In genomic region chr12:100827901-100828520, GRCh38 we compare ENCODE assay signal across 8 cellular contexts. TPM values are rescaled to one million over a fixed set of nuclear protein-coding genes. Genes with fewer than 3 reads are reported as not detected.
DNase-seq lines count a peak whose midpoint lies in the region; ATAC-seq, FAIRE-seq and TF ChIP-seq lines count a peak whose summit lies in the region.

No MANE protein-coding gene starts in this region.

- H3K27me3 ChIP-seq in adipocyte (replicated peaks; ENCODE audit: control insufficient read depth, insufficient read depth, low read length) (no peaks in the 10 kb centered on the region), HepG2 (ENCODE audit: control insufficient read depth in 1 of 2, insufficient read depth in 2 of 2, low read length in 2 of 2) (no peaks in the 10 kb centered on the region), gastrocnemius medialis (no peaks in the 10 kb centered on the region)

- H3K9ac ChIP-seq in adipocyte (ENCODE audit: low read length) (no peak overlapping the region), HepG2 (ENCODE audit: insufficient read depth, low read depth, low read length) (no peak overlapping the region)

- H3K9me3 ChIP-seq in adipocyte (ENCODE audit: control insufficient read depth, low read length) (no peaks in the 10 kb centered on the region), HepG2 (ENCODE audit: low read length) (no peaks in the 10 kb centered on the region), gastrocnemius medialis (no peaks in the 10 kb centered on the region)

- H3K4me2 ChIP-seq in HepG2 (ENCODE audit: low read depth, low read length), result no peak overlapping the region

- H3K4me1 ChIP-seq in adipocyte (ENCODE audit: control insufficient read depth, insufficient read depth, low read length) (peaks cover 7% of the 10 kb centered on the region), HepG2 (ENCODE audit: insufficient read depth, low read length) (no peaks in the 10 kb centered on the region), gastrocnemius medialis (no peaks in the 10 kb centered on the region)

- no peaks in the 10 kb centered on the region for H4K20me1 ChIP-seq in HepG2 (ENCODE audit: insufficient read depth, low read length)

- CTCF ChIA-PET in HepG2 (lab: Yijun Ruan, JAX; ENCODE audit: low intra/inter-chr PET ratio, low total read pairs), result interaction anchor here (1.4 kb wide), 1 partner anchor 496 kb away, joined by 13 read pairs; no protein-coding TSS in a partner anchor

- TF ChIP-seq CTCF in HepG2 (CRISPR knock-in tag; IDR thresholded peaks at IDR 0.05) (peak; percentile 64), gastrocnemius medialis (IDR thresholded peaks at IDR 0.05 in 4 of 5, conservative IDR thresholded peaks at IDR 0.05 in 1 of 5) (no peak)

- no peak for TF ChIP-seq EP300 in HepG2 (IDR thresholded peaks at IDR 0.05; ENCODE audit: low read depth in 2 of 2, low read length in 2 of 2)
- TF ChIP-seq EP300 in HepG2 (CRISPR knock-in tag; IDR thresholded peaks at IDR 0.05; ENCODE audit: borderline replicate concordance), result no peak

- ATAC-seq in GM18520 (IDR thresholded peaks at IDR 0.05; ENCODE audit: unreplicated experiment) (peak; percentile 37), HepG2 (peak; percentile 76), gastrocnemius medialis (no peak), GM19035 (IDR thresholded peaks at IDR 0.05; ENCODE audit: unreplicated experiment) (no peak)

- no peak overlapping the region for H2AFZ ChIP-seq in HepG2 (ENCODE audit: low read length)

- TF ChIP-seq POLR2A in HepG2 (IDR thresholded peaks at IDR 0.05; ENCODE audit: insufficient read depth in 1 of 2, low read depth in 2 of 2, low read length in 2 of 2), result no peak
- TF ChIP-seq POLR2A in gastrocnemius medialis (IDR thresholded peaks at IDR 0.05), result no peak
- TF ChIP-seq POLR2A in GM12891 (IDR thresholded peaks at IDR 0.05; ENCODE audit: low read depth, low read length), result no peak

- H3K36me3 ChIP-seq in adipocyte (ENCODE audit: control insufficient read depth, insufficient read depth, low read length, severe bottlenecking) (no peaks in the 10 kb centered on the region), HepG2 (replicated peaks in 1 of 2; ENCODE audit: control insufficient read depth in 1 of 2, insufficient read depth in 2 of 2, low read length in 2 of 2) (no peaks in the 10 kb centered on the region), gastrocnemius medialis (no peaks in the 10 kb centered on the region)

- in situ Hi-C loops in HepG2 (cut with HindIII; ENCODE audit: extremely low pct_ligation_motif_present, low pct_unique_long_range_greater_than_20kb), result loop anchor here (10.0 kb wide), 1 partner anchor 497 kb away; no protein-coding TSS in a partner anchor
- in situ Hi-C loops in gastrocnemius medialis (cut with MboI; ENCODE audit: low sequenced_read_pairs in 4 of 4), result no loop called here

- H3K4me3 ChIP-seq in adipocyte (ENCODE audit: low read length) (no peak overlapping the region), HepG2 (replicated peaks in 1 of 3; ENCODE audit: insufficient read depth in 1 of 3, low read depth in 2 of 3, low read length in 3 of 3) (no peak overlapping the region), gastrocnemius medialis (no peak overlapping the region)

- intact Hi-C loops in HepG2 (cut with micrococcal nuclease; ENCODE audit: unreplicated experiment) (loop anchor here (10.0 kb wide), 1 partner anchor 167 kb away; no protein-coding TSS in a partner anchor), gastrocnemius medialis (cut with DNase I; ENCODE audit: low total_unique reads) (no loop called here)

- POLR2A ChIA-PET in HepG2 (lab: Yijun Ruan, JAX), result no interaction called here

- no peak for TF ChIP-seq RAD21 in HepG2 (CRISPR knock-in tag; IDR thresholded peaks at IDR 0.05)

- no TSS peak for BruUV-seq in HepG2 (replicated peaks; lab: Mats Ljungman, UMichigan)

- H3K79me2 ChIP-seq in HepG2 (ENCODE audit: insufficient read depth, low read length), result no peaks in the 10 kb centered on the region

- H3K27ac ChIP-seq in HepG2 (ENCODE audit: extremely low read length, insufficient read depth, low read length), result no peak overlapping the region
- H3K27ac ChIP-seq in gastrocnemius medialis, result no peak overlapping the region

- DNase-seq in AG08396 (ENCODE audit: low spot score) (peak; percentile 26), NCI-H1417 (lab: John Stamatoyannopoulos, UW) (peak; percentile 47 to 80 (median 75)), adipocyte (ENCODE audit: low read depth) (peak; percentile 74), HepG2 (ENCODE audit: low spot score) (peak; percentile 13), gastrocnemius medialis (no peak), GM12891 (ENCODE audit: insufficient read length, low spot score) (no peak)

- FAIRE-seq in HepG2 (lab: Jason Lieb, UNC) (no peak), GM12891 (lab: Jason Lieb, UNC) (no peak)

- WGBS in HepG2 (ENCODE audit: low lambda C conversion rate), result 26% methylated on average over 4 of the region's 4 CpGs

TF ChIP-seq in HepG2, 621 proteins besides CTCF, POLR2A, EP300 and RAD21 (continues in another document):
- no peak for TF ChIP-seq ZNF776 (CRISPR knock-in tag; IDR thresholded peaks at IDR 0.05)
- no peak for TF ChIP-seq ZBTB33 (CRISPR knock-in tag; IDR thresholded peaks at IDR 0.05)
- TF ChIP-seq NR1H2 (CRISPR knock-in tag; IDR thresholded peaks at IDR 0.05; ENCODE audit: borderline replicate concordance, low read depth), result no peak
- no peak for TF ChIP-seq IKZF1 (IDR thresholded peaks at IDR 0.05)

TF ChIP-seq in GM12891, 5 proteins besides CTCF, POLR2A, EP300 and RAD21:
- TF ChIP-seq PAX5 (IDR thresholded peaks at IDR 0.05; ENCODE audit: insufficient read depth, low read length, severe bottlenecking) (no peak), POU2F2 (IDR thresholded peaks at IDR 0.05; ENCODE audit: low read depth, low read length) (no peak), SPI1 (IDR thresholded peaks at IDR 0.05; ENCODE audit: low read depth, low read length) (no peak), TAF1 (IDR thresholded peaks at IDR 0.05; ENCODE audit: low read depth, low read length) (no peak), POLR2AphosphoS5 (IDR thresholded peaks at IDR 0.05; ENCODE audit: low read depth, low read length) (no peak)

RNA-seq across cellular contexts. Expression of gene ANO4, which starts 33.4 kb away (rescaled TPM):
- total RNA-seq in HepG2 (2016; rRNA removed; fragmentation: Illumina TruSeq; extraction: Trizol) (not detected in 2 replicates), gastrocnemius medialis (under 1 TPM in 1 of 4 donors, not detected in 3; 0.10 TPM)
- total RNA-seq in HepG2 (2016; cell fraction: cytosol; rRNA removed; fragmentation: Illumina TruSeq; extraction: Trizol; ENCODE audit: low read depth), result not detected in 2 replicates
- 0.04 TPM in 1 of 2 replicates, not detected in the other for total RNA-seq in HepG2 (2016; cell fraction: insoluble cytoplasmic fraction; rRNA removed; fragmentation: Illumina TruSeq; extraction: Trizol)
- total RNA-seq in HepG2 (2016; cell fraction: membrane; rRNA removed; fragmentation: Illumina TruSeq; extraction: Trizol), result not detected in 2 replicates
- not detected in 2 replicates for total RNA-seq in HepG2 (2016; cell fraction: nucleus; rRNA removed; fragmentation: Illumina TruSeq; extraction: Trizol)
- polyA plus RNA-seq in HepG2 (2011; rRNA removed), result 0.13 TPM in 1 of 2 replicates, not detected in the other
- polyA plus RNA-seq in HepG2 (2011; cell fraction: cytosol; rRNA removed), result 0.03 TPM in 1 of 2 replicates, not detected in the other
- 0.05 TPM in 1 of 2 replicates, not detected in the other for polyA plus RNA-seq in HepG2 (2011; cell fraction: nucleus; rRNA removed)
- polyA plus RNA-seq in HepG2 (2012), result not detected in 2 replicates
- not detected in 2 replicates for polyA plus RNA-seq in HepG2 (2016; cell fraction: cytosol; fragmentation: Illumina TruSeq; extraction: Trizol; ENCODE audit: low read depth)
- not detected in 2 replicates for polyA plus RNA-seq in HepG2 (2016; cell fraction: insoluble cytoplasmic fraction; fragmentation: Illumina TruSeq; extraction: Trizol; ENCODE audit: low read depth)
- polyA plus RNA-seq in HepG2 (2016; cell fraction: membrane; fragmentation: Illumina TruSeq; extraction: Trizol; ENCODE audit: low read depth), result not detected in 2 replicates
- polyA plus RNA-seq in HepG2 (2016; cell fraction: nucleus; fragmentation: Illumina TruSeq; extraction: Trizol; ENCODE audit: insufficient read depth, low read depth), result not detected in 2 replicates
- not detected in 2 replicates for polyA minus RNA-seq in HepG2 (2011; rRNA and poly(A)+ RNA removed; ENCODE audit: low replicate concordance)
- polyA minus RNA-seq in HepG2 (2011; cell fraction: cytosol; rRNA and poly(A)+ RNA removed), result not detected in 2 replicates
- not detected in 2 replicates for polyA minus RNA-seq in HepG2 (2011; cell fraction: nucleus; rRNA and poly(A)+ RNA removed)
- polyA plus RNA-seq in GM12891 (2012; ENCODE audit: low read depth, missing spikeins), result not detected

Comparison
In these comparisons a context has a peak if more than half of its experiments do, and no peak if none do; other contexts are left out.
1. DNase-seq: peak in AG08396 (single experiment), NCI-H1417 (3 of 3), adipocyte (single experiment) and HepG2 (single experiment); none in gastrocnemius medialis (0 of 2) and GM12891 (single experiment).
2. ATAC-seq: peak in GM18520 (single experiment) and HepG2 (single experiment); none in gastrocnemius medialis (0 of 2) and GM19035 (single experiment).